1 cellular context compared by ENCODE assay signal in the genomic region with DNA sequence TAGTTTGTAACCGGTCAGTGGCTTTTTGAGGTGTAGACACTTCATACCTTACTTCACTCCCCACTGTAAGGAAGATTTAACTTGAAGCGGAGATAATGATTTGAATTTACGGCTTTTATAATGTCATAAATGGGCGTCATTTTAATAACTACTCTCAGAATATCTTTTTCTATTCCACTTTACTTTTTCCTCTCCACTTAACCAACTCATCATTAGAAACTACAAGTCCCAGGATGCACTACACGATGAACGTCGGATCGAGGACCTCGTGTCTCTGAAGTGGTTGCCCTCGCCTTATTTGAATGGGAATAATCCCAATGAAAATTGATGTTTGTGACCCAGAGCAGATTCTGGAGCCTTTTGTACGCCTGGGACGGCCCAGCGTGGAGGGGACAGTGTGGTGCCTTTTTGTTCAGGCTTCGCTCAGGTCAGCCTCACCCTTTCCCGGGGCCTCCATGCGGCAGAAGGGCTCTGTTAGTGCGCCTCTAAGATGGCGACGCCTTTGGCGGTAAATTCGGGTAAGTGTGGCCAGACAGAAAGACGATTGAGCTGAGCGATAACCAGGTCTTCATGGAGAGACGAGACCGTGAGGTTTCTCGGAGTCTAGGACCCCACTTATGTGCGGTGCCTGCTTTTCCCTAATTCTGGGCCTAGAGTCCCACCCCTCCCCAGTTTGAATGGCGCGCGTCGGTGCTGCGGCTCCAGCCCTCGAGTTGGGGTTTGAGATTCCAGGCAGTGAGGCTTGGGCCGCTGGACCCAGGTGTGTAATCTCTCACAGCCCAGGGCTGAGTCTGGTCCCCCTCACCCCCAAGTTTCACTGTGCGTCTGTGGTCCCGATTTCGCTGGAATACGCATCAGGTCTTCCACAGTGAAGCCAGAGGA.
TF ChIP-seq lines count a peak whose summit lies in the region.

A gene with protein sequence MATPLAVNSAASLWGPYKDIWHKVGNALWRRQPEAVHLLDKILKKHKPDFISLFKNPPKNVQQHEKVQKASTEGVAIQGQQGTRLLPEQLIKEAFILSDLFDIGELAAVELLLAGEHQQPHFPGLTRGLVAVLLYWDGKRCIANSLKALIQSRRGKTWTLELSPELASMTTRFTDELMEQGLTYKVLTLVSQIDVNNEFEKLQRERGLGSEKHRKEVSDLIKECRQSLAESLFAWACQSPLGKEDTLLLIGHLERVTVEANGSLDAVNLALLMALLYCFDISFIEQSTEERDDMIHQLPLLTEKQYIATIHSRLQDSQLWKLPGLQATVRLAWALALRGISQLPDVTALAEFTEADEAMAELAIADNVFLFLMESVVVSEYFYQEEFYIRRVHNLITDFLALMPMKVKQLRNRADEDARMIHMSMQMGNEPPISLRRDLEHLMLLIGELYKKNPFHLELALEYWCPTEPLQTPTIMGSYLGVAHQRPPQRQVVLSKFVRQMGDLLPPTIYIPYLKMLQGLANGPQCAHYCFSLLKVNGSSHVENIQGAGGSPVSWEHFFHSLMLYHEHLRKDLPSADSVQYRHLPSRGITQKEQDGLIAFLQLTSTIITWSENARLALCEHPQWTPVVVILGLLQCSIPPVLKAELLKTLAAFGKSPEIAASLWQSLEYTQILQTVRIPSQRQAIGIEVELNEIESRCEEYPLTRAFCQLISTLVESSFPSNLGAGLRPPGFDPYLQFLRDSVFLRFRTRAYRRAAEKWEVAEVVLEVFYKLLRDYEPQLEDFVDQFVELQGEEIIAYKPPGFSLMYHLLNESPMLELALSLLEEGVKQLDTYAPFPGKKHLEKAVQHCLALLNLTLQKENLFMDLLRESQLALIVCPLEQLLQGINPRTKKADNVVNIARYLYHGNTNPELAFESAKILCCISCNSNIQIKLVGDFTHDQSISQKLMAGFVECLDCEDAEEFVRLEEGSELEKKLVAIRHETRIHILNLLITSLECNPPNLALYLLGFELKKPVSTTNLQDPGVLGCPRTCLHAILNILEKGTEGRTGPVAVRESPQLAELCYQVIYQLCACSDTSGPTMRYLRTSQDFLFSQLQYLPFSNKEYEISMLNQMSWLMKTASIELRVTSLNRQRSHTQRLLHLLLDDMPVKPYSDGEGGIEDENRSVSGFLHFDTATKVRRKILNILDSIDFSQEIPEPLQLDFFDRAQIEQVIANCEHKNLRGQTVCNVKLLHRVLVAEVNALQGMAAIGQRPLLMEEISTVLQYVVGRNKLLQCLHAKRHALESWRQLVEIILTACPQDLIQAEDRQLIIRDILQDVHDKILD (N-terminal part only) (plus strand): TSS at position 463 of the 882 bp plus-strand sequence. CDS start 28 bp downstream, at position 491.

TF ChIP-seq in HepG2, 621 proteins besides CTCF, POLR2A, EP300 and RAD21 (continued from another document and continues in another):
- TF ChIP-seq MAZ (IDR thresholded peaks at IDR 0.05; ENCODE audit: borderline replicate concordance, low read depth, low read length) (no peak), MAZ (CRISPR knock-in tag; IDR thresholded peaks at IDR 0.05; ENCODE audit: low read depth) (peak; percentile 46; the same call in 1 of the 2 replicates), RARG (CRISPR knock-in tag; IDR thresholded peaks at IDR 0.05; ENCODE audit: low read depth) (no peak), ZNF3 (CRISPR knock-in tag; IDR thresholded peaks at IDR 0.05) (no peak), ZNF713 (CRISPR knock-in tag; IDR thresholded peaks at IDR 0.05) (no peak), ZKSCAN1 (IDR thresholded peaks at IDR 0.05; ENCODE audit: low read length) (peak; percentile 30; the same call in 1 of the 2 replicates), ZNF574 (CRISPR knock-in tag; IDR thresholded peaks at IDR 0.05) (peak; percentile 83), ASH2L (IDR thresholded peaks at IDR 0.05; ENCODE audit: insufficient read length, low read depth, low read length) (peak; percentile 96), ZHX2 (IDR thresholded peaks at IDR 0.05; ENCODE audit: low read depth) (peak; percentile 67; the same call in 1 of the 2 replicates), ZHX2 (CRISPR knock-in tag; IDR thresholded peaks at IDR 0.05; ENCODE audit: borderline replicate concordance) (no peak), NONO (IDR thresholded peaks at IDR 0.05) (no peak), NONO (CRISPR knock-in tag; conservative IDR thresholded peaks at IDR 0.05) (peak; percentile 85), KAT8 (CRISPR knock-in tag; IDR thresholded peaks at IDR 0.05) (peak; percentile 93), DNMT3B (CRISPR knock-in tag; conservative IDR thresholded peaks at IDR 0.05) (0 out of 2 replicates have a peak, but pooled peaks have one; percentile 25), FOXK2 (IDR thresholded peaks at IDR 0.05) (no peak), BCL6 (CRISPR knock-in tag; IDR thresholded peaks at IDR 0.05) (peak; percentile 39; the same call in 1 of the 2 replicates), ZBTB38 (CRISPR knock-in tag; IDR thresholded peaks at IDR 0.05) (peak; percentile 64; the same call in 1 of the 2 replicates), ZNF530 (CRISPR knock-in tag; IDR thresholded peaks at IDR 0.05; ENCODE audit: low read depth) (no peak), JUNB (CRISPR knock-in tag; IDR thresholded peaks at IDR 0.05; ENCODE audit: borderline replicate concordance) (no peak), ZNF709 (CRISPR knock-in tag; IDR thresholded peaks at IDR 0.05) (0 out of 2 replicates have a peak, but pooled peaks have one; percentile 50), NFKB2 (CRISPR knock-in tag; IDR thresholded peaks at IDR 0.05; ENCODE audit: borderline replicate concordance) (peak; percentile 87; the same call in 1 of the 2 replicates), ZNF660 (CRISPR knock-in tag; IDR thresholded peaks at IDR 0.05; ENCODE audit: borderline replicate concordance, low read depth) (no peak), HINFP (CRISPR knock-in tag; IDR thresholded peaks at IDR 0.05; ENCODE audit: low read depth) (0 out of 2 replicates have a peak, but pooled peaks have one; percentile 32)
- TF ChIP-seq, protein P1, sequence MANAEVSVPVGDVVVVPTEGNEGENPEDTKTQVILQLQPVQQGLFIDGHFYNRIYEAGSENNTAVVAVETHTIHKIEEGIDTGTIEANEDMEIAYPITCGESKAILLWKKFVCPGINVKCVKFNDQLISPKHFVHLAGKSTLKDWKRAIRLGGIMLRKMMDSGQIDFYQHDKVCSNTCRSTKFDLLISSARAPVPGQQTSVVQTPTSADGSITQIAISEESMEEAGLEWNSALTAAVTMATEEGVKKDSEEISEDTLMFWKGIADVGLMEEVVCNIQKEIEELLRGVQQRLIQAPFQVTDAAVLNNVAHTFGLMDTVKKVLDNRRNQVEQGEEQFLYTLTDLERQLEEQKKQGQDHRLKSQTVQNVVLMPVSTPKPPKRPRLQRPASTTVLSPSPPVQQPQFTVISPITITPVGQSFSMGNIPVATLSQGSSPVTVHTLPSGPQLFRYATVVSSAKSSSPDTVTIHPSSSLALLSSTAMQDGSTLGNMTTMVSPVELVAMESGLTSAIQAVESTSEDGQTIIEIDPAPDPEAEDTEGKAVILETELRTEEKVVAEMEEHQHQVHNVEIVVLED (CRISPR knock-in tag; IDR thresholded peaks at IDR 0.05; ENCODE audit: borderline replicate concordance) = peak; percentile 89
- TF ChIP-seq, protein P2, sequence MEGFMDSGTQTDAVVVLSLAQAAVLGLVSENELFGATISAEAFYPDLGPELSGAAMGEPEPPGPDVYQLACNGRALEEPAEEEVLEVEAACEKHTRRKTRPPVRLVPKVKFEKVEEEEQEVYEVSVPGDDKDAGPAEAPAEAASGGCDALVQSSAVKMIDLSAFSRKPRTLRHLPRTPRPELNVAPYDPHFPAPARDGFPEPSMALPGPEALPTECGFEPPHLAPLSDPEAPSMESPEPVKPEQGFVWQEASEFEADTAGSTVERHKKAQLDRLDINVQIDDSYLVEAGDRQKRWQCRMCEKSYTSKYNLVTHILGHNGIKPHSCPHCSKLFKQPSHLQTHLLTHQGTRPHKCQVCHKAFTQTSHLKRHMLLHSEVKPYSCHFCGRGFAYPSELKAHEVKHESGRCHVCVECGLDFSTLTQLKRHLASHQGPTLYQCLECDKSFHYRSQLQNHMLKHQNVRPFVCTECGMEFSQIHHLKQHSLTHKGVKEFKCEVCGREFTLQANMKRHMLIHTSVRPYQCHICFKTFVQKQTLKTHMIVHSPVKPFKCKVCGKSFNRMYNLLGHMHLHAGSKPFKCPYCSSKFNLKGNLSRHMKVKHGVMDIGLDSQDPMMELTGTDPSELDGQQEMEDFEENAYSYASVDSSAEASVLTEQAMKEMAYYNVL (CRISPR knock-in tag; IDR thresholded peaks at IDR 0.05; ENCODE audit: borderline replicate concordance) = 0 out of 2 replicates have a peak, but pooled peaks have one; percentile 27
- TF ChIP-seq, protein P3, sequence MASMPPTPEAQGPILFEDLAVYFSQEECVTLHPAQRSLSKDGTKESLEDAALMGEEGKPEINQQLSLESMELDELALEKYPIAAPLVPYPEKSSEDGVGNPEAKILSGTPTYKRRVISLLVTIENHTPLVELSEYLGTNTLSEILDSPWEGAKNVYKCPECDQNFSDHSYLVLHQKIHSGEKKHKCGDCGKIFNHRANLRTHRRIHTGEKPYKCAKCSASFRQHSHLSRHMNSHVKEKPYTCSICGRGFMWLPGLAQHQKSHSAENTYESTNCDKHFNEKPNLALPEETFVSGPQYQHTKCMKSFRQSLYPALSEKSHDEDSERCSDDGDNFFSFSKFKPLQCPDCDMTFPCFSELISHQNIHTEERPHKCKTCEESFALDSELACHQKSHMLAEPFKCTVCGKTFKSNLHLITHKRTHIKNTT (CRISPR knock-in tag; IDR thresholded peaks at IDR 0.05) = no peak
- TF ChIP-seq, protein P4, sequence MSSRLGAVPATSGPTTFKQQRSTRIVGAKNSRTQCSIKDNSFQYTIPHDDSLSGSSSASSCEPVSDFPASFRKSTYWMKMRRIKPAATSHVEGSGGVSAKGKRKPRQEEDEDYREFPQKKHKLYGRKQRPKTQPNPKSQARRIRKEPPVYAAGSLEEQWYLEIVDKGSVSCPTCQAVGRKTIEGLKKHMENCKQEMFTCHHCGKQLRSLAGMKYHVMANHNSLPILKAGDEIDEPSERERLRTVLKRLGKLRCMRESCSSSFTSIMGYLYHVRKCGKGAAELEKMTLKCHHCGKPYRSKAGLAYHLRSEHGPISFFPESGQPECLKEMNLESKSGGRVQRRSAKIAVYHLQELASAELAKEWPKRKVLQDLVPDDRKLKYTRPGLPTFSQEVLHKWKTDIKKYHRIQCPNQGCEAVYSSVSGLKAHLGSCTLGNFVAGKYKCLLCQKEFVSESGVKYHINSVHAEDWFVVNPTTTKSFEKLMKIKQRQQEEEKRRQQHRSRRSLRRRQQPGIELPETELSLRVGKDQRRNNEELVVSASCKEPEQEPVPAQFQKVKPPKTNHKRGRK (CRISPR knock-in tag; IDR thresholded peaks at IDR 0.05) = no peak
